20 cellular contexts compared by ENCODE assay signal in genomic region chr2:70830333-70830732, GRCh38. TPM values are rescaled to one million over a fixed set of nuclear protein-coding genes. Genes with fewer than 3 reads are reported as not detected.
"Had no signal": no experiment of that assay in that cellular context is flagged by ENCODE, and none has a peak within 500 bp of the region (broad histone marks: within the 10 kb centered on the region; RNA-seq: fewer than 3 reads in every experiment).

No MANE protein-coding gene starts in this region.

- FAIRE-seq: endometrium had no signal

- H3K4me1 Mint-ChIP-seq: naive B cell had no signal

- H3K36me3 Mint-ChIP-seq: activated CD8-positive, alpha-beta memory T cell treated with anti-CD3 and anti-CD28 coated beads, Interleukin-2, amount 10 ng/mL, durations not matched to agents 7 days and 5 days; activated naive CD4-positive, alpha-beta T cell treated with anti-CD3 and anti-CD28 coated beads, Interleukin-2, amount 10 ng/mL, durations not matched to agents 7 days and 5 days; naive B cell had no signal

- ATAC-seq: activated CD8-positive, alpha-beta memory T cell treated with anti-CD3 and anti-CD28 coated beads, Interleukin-2, amount 10 ng/mL, durations not matched to agents 7 days and 5 days; gastroesophageal sphincter; stimulated activated naive CD8-positive, alpha-beta T cell treated with anti-CD3 and anti-CD28 coated beads, Interleukin-15, Interleukin-2, amounts not matched to agents 100 U/mL and 50 U/mL, for 24 hours had no signal

- H3K4me3 Mint-ChIP-seq: activated CD8-positive, alpha-beta memory T cell treated with anti-CD3 and anti-CD28 coated beads, Interleukin-2, amount 10 ng/mL, durations not matched to agents 7 days and 5 days; activated naive CD4-positive, alpha-beta T cell treated with anti-CD3 and anti-CD28 coated beads, Interleukin-2, amount 10 ng/mL, durations not matched to agents 7 days and 5 days had no signal

- H3K36me3 ChIP-seq: adrenal gland, brain microvascular endothelial cell, esophagus squamous epithelium, gastroesophageal sphincter, prostate gland, thoracic aorta had no signal

- H3K4me3 ChIP-seq: adrenal gland, dorsolateral prefrontal cortex, esophagus squamous epithelium, gastroesophageal sphincter, lung, prostate gland, thoracic aorta had no signal

- H3K9me3 ChIP-seq: adrenal gland, esophagus squamous epithelium, prostate gland, thoracic aorta had no signal

- DNase-seq: activated CD4-positive, alpha-beta T cell treated with anti-CD3 and anti-CD28 coated beads for 1 hour; activated CD4-positive, alpha-beta T cell treated with anti-CD3 and anti-CD28 coated beads, Interleukin-2, amount 50 U/mL, for 48 hours; activated CD8-positive, alpha-beta memory T cell treated with anti-CD3 and anti-CD28 coated beads, Interleukin-2, amount 10 ng/mL, durations not matched to agents 7 days and 5 days; activated naive CD4-positive, alpha-beta T cell treated with anti-CD3 and anti-CD28 coated beads, Interleukin-2, amount 10 ng/mL, durations not matched to agents 7 days and 5 days; adrenal gland; brain microvascular endothelial cell; dorsolateral prefrontal cortex; esophagus squamous epithelium; kidney glomerular epithelial cell; naive B cell; stimulated activated CD4-positive, alpha-beta T cell treated with anti-CD3 and anti-CD28 coated beads, Interleukin-2, amount 100 ng/mL, for 48 hours; stimulated activated naive CD8-positive, alpha-beta T cell treated with anti-CD3 and anti-CD28 coated beads, Interleukin-15, Interleukin-2, amounts not matched to agents 100 U/mL and 50 U/mL, for 24 hours; T-helper 9 cell had no signal

- H3K27ac Mint-ChIP-seq: activated CD8-positive, alpha-beta memory T cell treated with anti-CD3 and anti-CD28 coated beads, Interleukin-2, amount 10 ng/mL, durations not matched to agents 7 days and 5 days; activated naive CD4-positive, alpha-beta T cell treated with anti-CD3 and anti-CD28 coated beads, Interleukin-2, amount 10 ng/mL, durations not matched to agents 7 days and 5 days; naive B cell had no signal

- H3K4me1 ChIP-seq: adrenal gland, esophagus squamous epithelium, gastroesophageal sphincter, prostate gland had no signal

- H3K27ac ChIP-seq: adrenal gland, brain microvascular endothelial cell, dorsolateral prefrontal cortex, esophagus squamous epithelium, gastroesophageal sphincter, prostate gland, thoracic aorta had no signal

- H3K9me3 Mint-ChIP-seq: activated naive CD4-positive, alpha-beta T cell treated with anti-CD3 and anti-CD28 coated beads, Interleukin-2, amount 10 ng/mL, durations not matched to agents 7 days and 5 days; naive B cell had no signal

RNA-seq across cellular contexts. Expression of gene CD207, which starts 5.3 kb away (rescaled TPM):
- total RNA-seq: activated CD8-positive, alpha-beta memory T cell treated with anti-CD3 and anti-CD28 coated beads, Interleukin-2, amount 10 ng/mL, durations not matched to agents 7 days and 5 days; adrenal gland; chondrocyte; urinary bladder had no signal

RNA-seq across cellular contexts. Expression of gene CLEC4F, which starts 9.9 kb away (rescaled TPM):
- total RNA-seq: activated CD8-positive, alpha-beta memory T cell treated with anti-CD3 and anti-CD28 coated beads, Interleukin-2, amount 10 ng/mL, durations not matched to agents 7 days and 5 days; adrenal gland; chondrocyte; urinary bladder had no signal

RNA-seq across cellular contexts. Expression of gene FIGLA, which starts 39.9 kb away (rescaled TPM):
- total RNA-seq: activated CD8-positive, alpha-beta memory T cell treated with anti-CD3 and anti-CD28 coated beads, Interleukin-2, amount 10 ng/mL, durations not matched to agents 7 days and 5 days; adrenal gland; chondrocyte; esophagus squamous epithelium; gastroesophageal sphincter; prostate gland; thoracic aorta; urinary bladder had no signal
- polyA plus RNA-seq: adrenal gland, urinary bladder had no signal
